In the genomic region with DNA sequence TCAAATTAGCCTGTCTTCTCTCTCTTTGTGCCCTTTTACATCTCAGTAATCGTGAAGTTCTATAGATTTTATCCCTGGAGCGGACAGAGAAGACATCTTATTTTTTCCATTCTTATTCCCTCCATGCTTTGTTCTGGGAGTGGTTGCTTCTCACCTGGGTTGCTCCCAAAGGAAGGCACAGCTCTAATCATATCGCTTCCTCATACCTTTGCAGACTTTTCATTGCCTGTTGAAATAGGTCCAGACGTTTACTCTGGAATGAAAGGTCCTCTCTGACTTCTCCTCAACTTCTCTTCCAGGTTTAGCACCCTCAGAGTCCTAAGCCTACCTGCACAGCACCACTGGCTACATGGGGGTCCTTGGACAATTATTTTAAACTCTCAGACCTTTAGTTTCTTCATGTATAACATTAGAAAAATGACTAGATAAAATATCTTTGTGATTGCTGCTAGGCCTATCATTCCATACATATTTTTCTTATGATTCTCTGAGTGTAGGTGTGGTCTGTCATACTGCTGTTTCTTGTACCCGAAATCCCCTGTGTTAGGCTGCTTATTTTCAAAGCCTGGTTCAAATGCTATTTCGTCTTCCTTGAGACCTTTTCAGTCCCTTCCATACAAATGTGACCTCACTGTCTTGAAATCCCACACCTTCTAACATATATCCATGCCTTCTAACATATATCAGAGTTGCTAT, we compare ENCODE assay signal across 26 cellular contexts.
DNase-seq lines count a peak whose midpoint lies in the region; ATAC-seq, FAIRE-seq and TF ChIP-seq lines count a peak whose summit lies in the region.
"Had no signal": no experiment of that assay in that cellular context is flagged by ENCODE, and none has a peak within 500 bp of the region (broad histone marks: within the 10 kb centered on the region; RNA-seq: fewer than 3 reads in every experiment).

No MANE protein-coding gene starts in this region.

- no peak for FAIRE-seq in urothelium cell line (lab: Jason Lieb, UNC)
- FAIRE-seq: GM18507, islet of Langerhans had no signal

- ATAC-seq in HG02884 (IDR thresholded peaks at IDR 0.05; ENCODE audit: unreplicated experiment): no peak
- ATAC-seq: activated naive CD4-positive, alpha-beta T cell treated with anti-CD3 and anti-CD28 coated beads, Interleukin-2, amount 50 U/mL, for 72 hours; gastrocnemius medialis; lower lobe of right lung; stimulated activated naive CD8-positive, alpha-beta T cell treated with anti-CD3 and anti-CD28 coated beads, Interleukin-15, Interleukin-2, amounts not matched to agents 100 U/mL and 50 U/mL, for 24 hours had no signal

- no peak for TF ChIP-seq CTCF in RWPE1 (conservative IDR thresholded peaks at IDR 0.05; ENCODE audit: low read depth)

- CTCF ChIA-PET in RWPE1 (lab: Yijun Ruan, JAX): no interaction called here

- H3K27ac ChIP-seq in RWPE1: no peak overlapping the region
- H3K27ac ChIP-seq: C4-2B, esophagus muscularis mucosa, gastrocnemius medialis, lower lobe of right lung, SJCRH30, thyroid gland had no signal

- POLR2A ChIA-PET in RWPE1 (lab: Yijun Ruan, JAX; ENCODE audit: low non-redundant PET): no interaction called here

- DNase-seq in GM03348 (ENCODE audit: low spot score) (peak; percentile 50), RWPE1 (ENCODE audit: low spot score) (peak; percentile 48), glomerular visceral epithelial cell (ENCODE audit: extremely low spot score) (peak; percentile 33), urothelium cell line (ENCODE audit: low spot score) (peak; percentile 6), KG1 (lab: John Stamatoyannopoulos, UW) (no peak), NCI-H1105 treated with DMSO at 0.1 percent for 48 hours (lab: John Stamatoyannopoulos, UW) (no peak)
- DNase-seq: activated CD4-positive, alpha-beta T cell treated with anti-CD3 and anti-CD28 coated beads, Interleukin-2, amount 50 U/mL, for 1 hour; effector memory CD4-positive, alpha-beta T cell; gastrocnemius medialis; hypothalamus; KBM-7; lower lobe of right lung; NCI-H2171 treated with DMSO at 0.1 percent for 48 hours; NCI-H69; nucleus accumbens; retina; SJCRH30; stimulated activated CD4-positive, alpha-beta T cell treated with anti-CD3 and anti-CD28 coated beads, Interleukin-4, amount 100 ng/mL, for 4 hours; stimulated activated naive CD8-positive, alpha-beta T cell treated with anti-CD3 and anti-CD28 coated beads, Interleukin-15, Interleukin-2, amounts not matched to agents 100 U/mL and 50 U/mL, for 24 hours; thyroid gland had no signal

Comparison
In these comparisons a context has a peak if more than half of its experiments do, and no peak if none do; other contexts are left out.
1. DNase-seq: peak in GM03348 (single experiment), RWPE1 (single experiment), glomerular visceral epithelial cell (single experiment) and urothelium cell line (single experiment); none in KG1 (single experiment) and NCI-H1105 treated with DMSO at 0.1 percent for 48 hours (single experiment).